Comparison of ENCODE assay signal across 7 cellular contexts in genomic region chr5:83711982-83712601, GRCh38. TPM values are rescaled to one million over a fixed set of nuclear protein-coding genes. Genes with fewer than 3 reads are reported as not detected.
DNase-seq lines count a peak whose midpoint lies in the region; ATAC-seq and TF ChIP-seq lines count a peak whose summit lies in the region.

No MANE protein-coding gene starts in this region.

- no CpG with 5 or more reads among the region's 2 CpGs for WGBS in trophoblast cell (ENCODE audit: extremely low coverage, insufficient coverage, insufficient read length)

- no peak overlapping the region for H4K8ac ChIP-seq in trophoblast cell (ENCODE audit: low read depth, low read length)

- H3K9ac ChIP-seq in trophoblast cell (ENCODE audit: low read length): no peak overlapping the region

- ATAC-seq in GM18873 (IDR thresholded peaks at IDR 0.05; ENCODE audit: low FRiP score, unreplicated experiment) (peak; percentile 76), HG03159 (IDR thresholded peaks at IDR 0.05; ENCODE audit: unreplicated experiment) (peak; percentile 77), RWPE2 (ENCODE audit: low read depth) (peak; percentile 53; the same call in 1 of the 3 replicates)

- H3K4me1 ChIP-seq in DOHH2 (ENCODE audit: control insufficient read depth, low read length) (no peaks in the 10 kb centered on the region), RWPE2 (ENCODE audit: insufficient read depth, poor library complexity, severe bottlenecking) (no peaks in the 10 kb centered on the region), trophoblast cell (ENCODE audit: control insufficient read depth in 1 of 2, insufficient read depth in 2 of 2, low read length in 2 of 2) (peaks cover 7 to 11% of the 10 kb centered on the region in 2 experiments)

- H4K20me1 ChIP-seq in DOHH2 (ENCODE audit: control insufficient read depth, insufficient read depth, low read depth, low read length): no peaks in the 10 kb centered on the region

- peaks cover 5% of the 10 kb centered on the region for H3K79me1 ChIP-seq in trophoblast cell (ENCODE audit: low read length)

- peak; percentile 64 for TF ChIP-seq CTCF in DOHH2 (IDR thresholded peaks at IDR 0.05; ENCODE audit: low read depth, low read length, poor library complexity, severe bottlenecking)
- peak; percentile 94 for TF ChIP-seq CTCF in RWPE2 (IDR thresholded peaks at IDR 0.05; ENCODE audit: poor library complexity, severe bottlenecking)

- H2AFZ ChIP-seq in trophoblast cell (ENCODE audit: insufficient read depth, low read length, poor library complexity): no peak overlapping the region

- H3K23ac ChIP-seq in trophoblast cell (ENCODE audit: low read length): no peak overlapping the region

- H3K9me3 ChIP-seq in DOHH2 (ENCODE audit: control insufficient read depth, insufficient read depth, low read length) (no peaks in the 10 kb centered on the region), RWPE2 (ENCODE audit: severe bottlenecking) (no peaks in the 10 kb centered on the region), trophoblast cell (ENCODE audit: insufficient read depth, low read depth, low read length) (no peaks in the 10 kb centered on the region)

- H3K4ac ChIP-seq in trophoblast cell (ENCODE audit: low read depth, low read length): no peak overlapping the region

- no peak overlapping the region for H4K12ac ChIP-seq in trophoblast cell (ENCODE audit: low read depth, low read length)

- H3K4me3 ChIP-seq in DOHH2 (ENCODE audit: low read length) (no peak overlapping the region), RWPE2 (ENCODE audit: severe bottlenecking) (no peak overlapping the region), trophoblast cell (ENCODE audit: low read depth, low read length) (no peak overlapping the region)

- no peaks in the 10 kb centered on the region for H3K36me3 ChIP-seq in DOHH2 (ENCODE audit: control insufficient read depth, low read length)
- no peaks in the 10 kb centered on the region for H3K36me3 ChIP-seq in RWPE2 (ENCODE audit: low read depth)
- no peaks in the 10 kb centered on the region for H3K36me3 ChIP-seq in trophoblast cell (ENCODE audit: control insufficient read depth in 1 of 2, insufficient read depth in 2 of 2, low read length in 2 of 2)

- no peak overlapping the region for H2BK120ac ChIP-seq in trophoblast cell (ENCODE audit: insufficient read depth, low read length, poor library complexity)

- no peak overlapping the region for H3K18ac ChIP-seq in trophoblast cell (ENCODE audit: low read length)

- no peak for TF ChIP-seq POLR2A in erythroblast (IDR thresholded peaks at IDR 0.05; ENCODE audit: low read length)

- no peaks in the 10 kb centered on the region for H3K9me2 ChIP-seq in DOHH2 (replicated peaks; ENCODE audit: control insufficient read depth, low read length)

- no peak overlapping the region for H2BK12ac ChIP-seq in trophoblast cell (ENCODE audit: low read length)

- H3K79me2 ChIP-seq in DOHH2 (ENCODE audit: control insufficient read depth, low read length) (no peaks in the 10 kb centered on the region), trophoblast cell (ENCODE audit: control insufficient read depth, insufficient read depth, low read length, poor library complexity) (no peaks in the 10 kb centered on the region)

- no peak overlapping the region for H4K91ac ChIP-seq in trophoblast cell (ENCODE audit: low read depth, low read length)

- no peak for DNase-seq in RWPE2 (ENCODE audit: low spot score)
- DNase-seq in erythroblast (lab: John Stamatoyannopoulos, UW): peak; percentile 31 to 64
- peak; percentile 52 to 92 for DNase-seq in trophoblast cell
- DNase-seq in T-helper 2 cell: no peak

- H3K14ac ChIP-seq in trophoblast cell (ENCODE audit: low read length): no peak overlapping the region

- H3F3A ChIP-seq in DOHH2 (ENCODE audit: control insufficient read depth, insufficient read depth): no peaks in the 10 kb centered on the region

- H3K27ac ChIP-seq in DOHH2 (ENCODE audit: low read depth, low read length) (no peak overlapping the region), RWPE2 (ENCODE audit: poor library complexity, severe bottlenecking) (no peak overlapping the region), trophoblast cell (ENCODE audit: low read depth, low read length) (no peak overlapping the region)

- H3K4me2 ChIP-seq in DOHH2 (ENCODE audit: low read length) (no peak overlapping the region), trophoblast cell (ENCODE audit: low read length) (no peak overlapping the region)

- no peak overlapping the region for H2BK5ac ChIP-seq in trophoblast cell (ENCODE audit: low read depth, low read length, poor library complexity)

- no peak overlapping the region for H2AK5ac ChIP-seq in trophoblast cell (ENCODE audit: low read length)

- peaks cover 4% of the 10 kb centered on the region for H3K27me3 ChIP-seq in DOHH2 (ENCODE audit: control insufficient read depth, low read length)
- peaks cover 15% of the 10 kb centered on the region for H3K27me3 ChIP-seq in RWPE2 (ENCODE audit: insufficient read depth, poor library complexity, severe bottlenecking)
- H3K27me3 ChIP-seq in trophoblast cell (ENCODE audit: insufficient read depth, low read length): no peaks in the 10 kb centered on the region

RNA-seq across cellular contexts. Expression of gene HAPLN1, which starts 8.6 kb away (rescaled TPM):
- 38.6 TPM in 2 replicates for polyA plus RNA-seq in trophoblast cell (2013)

Comparison
In these comparisons a context has a peak if more than half of its experiments do, and no peak if none do; other contexts are left out.
1. DNase-seq: peak in erythroblast (2 of 2) and trophoblast cell (2 of 2); none in RWPE2 (single experiment) and T-helper 2 cell (0 of 5).
2. Peak in every context shown above with its lines, with median percentiles within 50 percentile points of each other: ATAC-seq.